Comparison of ENCODE assay signal across 23 cellular contexts in genomic region chr1:157798211-157798610, GRCh38. TPM values are rescaled to one million over a fixed set of nuclear protein-coding genes. Genes with fewer than 3 reads are reported as not detected.
DNase-seq lines count a peak whose midpoint lies in the region; ATAC-seq and TF ChIP-seq lines count a peak whose summit lies in the region.
"Had no signal": no experiment of that assay in that cellular context is flagged by ENCODE, and none has a peak within 500 bp of the region (broad histone marks: within the 10 kb centered on the region; RNA-seq: fewer than 3 reads in every experiment).

No MANE protein-coding gene starts in this region.

- intact Hi-C loops in A673 (cut with micrococcal nuclease; ENCODE audit: unreplicated experiment) = no loop called here

- no peak overlapping the region for H2AFZ ChIP-seq in trophoblast cell (ENCODE audit: insufficient read depth, low read length, poor library complexity)
- H2AFZ ChIP-seq: PC-9 had no signal

- H4K12ac ChIP-seq in trophoblast cell (ENCODE audit: low read depth, low read length) = no peak overlapping the region

- no CpG with 5 or more reads among the region's 5 CpGs for WGBS in trophoblast cell (ENCODE audit: extremely low coverage, insufficient coverage, insufficient read length)

- BruUV-seq in A673 (replicated peaks; lab: Mats Ljungman, UMichigan) = no TSS peak

- no peak overlapping the region for H3K4me2 ChIP-seq in trophoblast cell (ENCODE audit: low read length)
- H3K4me2 ChIP-seq: PC-9 had no signal

- H3K36me3 ChIP-seq in A673 (ENCODE audit: insufficient read depth, low read length, poor library complexity, severe bottlenecking) = no peaks in the 10 kb centered on the region
- H3K36me3 ChIP-seq in RWPE2 (ENCODE audit: low read depth) = no peaks in the 10 kb centered on the region
- H3K36me3 ChIP-seq in trophoblast cell (ENCODE audit: control insufficient read depth in 1 of 2, insufficient read depth in 2 of 2, low read length in 2 of 2) = no peaks in the 10 kb centered on the region
- H3K36me3 ChIP-seq: heart right ventricle had no signal

- no peak overlapping the region for H2BK5ac ChIP-seq in trophoblast cell (ENCODE audit: low read depth, low read length, poor library complexity)

- no peak overlapping the region for H4K8ac ChIP-seq in trophoblast cell (ENCODE audit: low read depth, low read length)

- CTCF ChIA-PET in A673 (lab: Charles Lee) = no interaction called here

- H3K27me3 ChIP-seq in A673 (replicated peaks; ENCODE audit: insufficient read depth, low read depth, low read length, poor library complexity) (peaks cover 4% of the 10 kb centered on the region), RWPE2 (ENCODE audit: insufficient read depth, poor library complexity, severe bottlenecking) (no peaks in the 10 kb centered on the region), trophoblast cell (ENCODE audit: insufficient read depth, low read length) (no peaks in the 10 kb centered on the region)
- H3K27me3 ChIP-seq: heart right ventricle had no signal

- DNase-seq in A673 (ENCODE audit: low spot score) (peak; percentile 34), HCEC 1CT (peak; percentile 1), RWPE2 (ENCODE audit: low spot score) (no peak), kidney tubule cell (ENCODE audit: low spot score) (peak; percentile 87), trophoblast cell (no peak), DMS153 (lab: John Stamatoyannopoulos, UW) (no peak), NCI-H748 (lab: John Stamatoyannopoulos, UW; ENCODE audit: unreplicated experiment) (no peak)
- DNase-seq: activated CD4-positive, alpha-beta T cell treated with anti-CD3 and anti-CD28 coated beads for 36 hours; heart right ventricle; mesenchymal stem cell; NCI-H1092; NCI-H2107; NCI-H524 treated with DMSO at 0.1 percent for 48 hours; PC-9; stimulated activated CD4-positive, alpha-beta T cell treated with anti-CD3 and anti-CD28 coated beads, Interleukin-1b, Interleukin-23, amount 100 ng/mL, for 48 hours; stimulated activated naive CD8-positive, alpha-beta T cell treated with anti-CD3 and anti-CD28 coated beads, Interleukin-15, amount 100 ng/mL, for 72 hours; T1000 had no signal

- POLR2A ChIA-PET in A673 (lab: Charles Lee; ENCODE audit: low non-redundant PET) = no interaction called here

- no peak overlapping the region for H3K9ac ChIP-seq in trophoblast cell (ENCODE audit: low read length)

- H3K4me3 ChIP-seq in A673 (ENCODE audit: low read depth, low read length, poor library complexity, severe bottlenecking) (no peak overlapping the region), RWPE2 (ENCODE audit: severe bottlenecking) (no peak overlapping the region), trophoblast cell (ENCODE audit: low read depth, low read length) (no peak overlapping the region)
- H3K4me3 ChIP-seq: heart right ventricle, PC-9 had no signal

- ATAC-seq in RWPE2 (ENCODE audit: low read depth) = peak; percentile 74; the same call in 1 of the 3 replicates
- no peak for ATAC-seq in HG03175 (IDR thresholded peaks at IDR 0.05; ENCODE audit: unreplicated experiment)
- ATAC-seq: activated CD4-positive, alpha-beta T cell treated with anti-CD3 and anti-CD28 coated beads for 36 hours; activated naive CD4-positive, alpha-beta T cell treated with anti-CD3 and anti-CD28 coated beads, Interleukin-2, amount 50 U/mL, for 72 hours; heart right ventricle; stimulated activated naive CD8-positive, alpha-beta T cell treated with anti-CD3 and anti-CD28 coated beads, Interleukin-15, amount 100 ng/mL, for 72 hours had no signal

- H2BK12ac ChIP-seq in trophoblast cell (ENCODE audit: low read length) = no peak overlapping the region

- no peak overlapping the region for H2BK120ac ChIP-seq in trophoblast cell (ENCODE audit: insufficient read depth, low read length, poor library complexity)

- no peak overlapping the region for H3K23ac ChIP-seq in trophoblast cell (ENCODE audit: low read length)

- H4K91ac ChIP-seq in trophoblast cell (ENCODE audit: low read depth, low read length) = no peak overlapping the region

- H3K14ac ChIP-seq in trophoblast cell (ENCODE audit: low read length) = no peak overlapping the region

- H3K27ac ChIP-seq in A673 (ENCODE audit: low read depth, low read length, poor library complexity, severe bottlenecking) (no peak overlapping the region), RWPE2 (ENCODE audit: poor library complexity, severe bottlenecking) (no peak overlapping the region), trophoblast cell (ENCODE audit: low read depth, low read length) (no peak overlapping the region)
- H3K27ac ChIP-seq: heart right ventricle, PC-9 had no signal

- H3K4me1 ChIP-seq in A673 (ENCODE audit: insufficient read depth, low read length, poor library complexity, severe bottlenecking) (no peaks in the 10 kb centered on the region), RWPE2 (ENCODE audit: insufficient read depth, poor library complexity, severe bottlenecking) (no peaks in the 10 kb centered on the region), trophoblast cell (ENCODE audit: control insufficient read depth in 1 of 2, insufficient read depth in 2 of 2, low read length in 2 of 2) (no peaks in the 10 kb centered on the region)
- H3K4me1 ChIP-seq: heart right ventricle had no signal

- no peak overlapping the region for H3K18ac ChIP-seq in trophoblast cell (ENCODE audit: low read length)

- no peak overlapping the region for H2AK5ac ChIP-seq in trophoblast cell (ENCODE audit: low read length)

- H3K9me3 ChIP-seq in A673 (ENCODE audit: low read depth, low read length, poor library complexity, severe bottlenecking) (peaks cover 2% of the 10 kb centered on the region), RWPE2 (ENCODE audit: severe bottlenecking) (no peaks in the 10 kb centered on the region), trophoblast cell (ENCODE audit: insufficient read depth, low read depth, low read length) (no peaks in the 10 kb centered on the region)

- no peaks in the 10 kb centered on the region for H3K79me2 ChIP-seq in trophoblast cell (ENCODE audit: control insufficient read depth, insufficient read depth, low read length, poor library complexity)

- TF ChIP-seq CTCF in A673 (conservative IDR thresholded peaks at IDR 0.05; ENCODE audit: low read depth, low read length) (no peak), RWPE2 (IDR thresholded peaks at IDR 0.05; ENCODE audit: poor library complexity, severe bottlenecking) (no peak)

- no peaks in the 10 kb centered on the region for H3K79me1 ChIP-seq in trophoblast cell (ENCODE audit: low read length)

- no peak overlapping the region for H3K4ac ChIP-seq in trophoblast cell (ENCODE audit: low read depth, low read length)

RNA-seq across cellular contexts. Expression of gene FCRL2, which starts 21.3 kb away (rescaled TPM):
- total RNA-seq in A673 (2021) = not detected in 2 replicates
- polyA plus RNA-seq in trophoblast cell (2013) = not detected in 2 replicates
- total RNA-seq: activated CD4-positive, alpha-beta T cell treated with anti-CD3 and anti-CD28 coated beads for 36 hours; activated naive CD4-positive, alpha-beta T cell treated with anti-CD3 and anti-CD28 coated beads, Interleukin-2, amount 50 U/mL, for 72 hours; activated T-helper 1 cell treated with anti-CD3 and anti-CD28 coated beads, Interleukin-12 subunit alpha, Interleukin-12 subunit beta, Interleukin-2, Interleukin-4 antibody, amounts not matched to agents 30 ng/mL and 10 ng/mL and 1 ng/mL, durations not matched to agents 14 hours and 24 hours and 36 hours; PC-9 had no signal
- polyA plus RNA-seq: CD14-positive monocyte had no signal

RNA-seq across cellular contexts. Expression of gene FCRL1, which starts 21.7 kb away (rescaled TPM):
- not detected in 2 replicates for total RNA-seq in A673 (2021)
- not detected in 2 replicates for polyA plus RNA-seq in trophoblast cell (2013)
- total RNA-seq: activated CD4-positive, alpha-beta T cell treated with anti-CD3 and anti-CD28 coated beads for 36 hours; activated naive CD4-positive, alpha-beta T cell treated with anti-CD3 and anti-CD28 coated beads, Interleukin-2, amount 50 U/mL, for 72 hours; activated T-helper 1 cell treated with anti-CD3 and anti-CD28 coated beads, Interleukin-12 subunit alpha, Interleukin-12 subunit beta, Interleukin-2, Interleukin-4 antibody, amounts not matched to agents 30 ng/mL and 10 ng/mL and 1 ng/mL, durations not matched to agents 14 hours and 24 hours and 36 hours; PC-9; SK-MEL-5 had no signal

RNA-seq across cellular contexts. Expression of gene CD5L, which starts 43.4 kb away (rescaled TPM):
- not detected in 2 replicates for total RNA-seq in A673 (2021)
- not detected in 2 replicates for polyA plus RNA-seq in trophoblast cell (2013)
- total RNA-seq: activated CD4-positive, alpha-beta T cell treated with anti-CD3 and anti-CD28 coated beads for 36 hours; activated naive CD4-positive, alpha-beta T cell treated with anti-CD3 and anti-CD28 coated beads, Interleukin-2, amount 50 U/mL, for 72 hours; activated T-helper 1 cell treated with anti-CD3 and anti-CD28 coated beads, Interleukin-12 subunit alpha, Interleukin-12 subunit beta, Interleukin-2, Interleukin-4 antibody, amounts not matched to agents 30 ng/mL and 10 ng/mL and 1 ng/mL, durations not matched to agents 14 hours and 24 hours and 36 hours; PC-9 had no signal
- polyA plus RNA-seq: CD14-positive monocyte, IgD-negative memory B cell had no signal

Comparison
In these comparisons a context has a peak if more than half of its experiments do, and no peak if none do; other contexts are left out.
1. DNase-seq: peak in A673 (single experiment), HCEC 1CT (single experiment) and kidney tubule cell (single experiment); none in RWPE2 (single experiment), trophoblast cell (0 of 2), DMS153 (single experiment) and NCI-H748 (single experiment).